In genomic region chr16:78396046-78396445, GRCh38 we compare ENCODE assay signal across 1 cellular context.
TF ChIP-seq lines count a peak whose summit lies in the region.

No MANE protein-coding gene starts in this region.

TF ChIP-seq in liver, 16 proteins besides CTCF, POLR2A, EP300 and RAD21 (continued from another document):
- TF ChIP-seq ATF3 (IDR thresholded peaks at IDR 0.05) (no peak), HNF4A (conservative IDR thresholded peaks at IDR 0.05) (no peak)
TF ChIP-seq in liver: peak in this region for 0.
